Comparison of ENCODE assay signal across 1 cellular context in genomic region chr17:82103588-82104451, GRCh38.
TF ChIP-seq lines count a peak whose summit lies in the region.

No MANE protein-coding gene starts in this region.

TF ChIP-seq in HepG2, 621 proteins besides CTCF, POLR2A, EP300 and RAD21 (continued from another document and continues in another):
- TF ChIP-seq ZNF720 (CRISPR knock-in tag; IDR thresholded peaks at IDR 0.05) (no peak), TAF15 (IDR thresholded peaks at IDR 0.05; ENCODE audit: low read depth, low read length, poor library complexity, severe bottlenecking) (peak; percentile 24), ETS1 (CRISPR knock-in tag; IDR thresholded peaks at IDR 0.05) (no peak), ZNF672 (CRISPR knock-in tag; IDR thresholded peaks at IDR 0.05) (no peak), KDM6A (CRISPR knock-in tag; IDR thresholded peaks at IDR 0.05; ENCODE audit: low read depth) (no peak), NAIF1 (CRISPR knock-in tag; IDR thresholded peaks at IDR 0.05; ENCODE audit: borderline replicate concordance) (peak; percentile 68; the same call in 1 of the 2 replicates), TFAP4 (IDR thresholded peaks at IDR 0.05; ENCODE audit: borderline replicate concordance, low read depth) (peak; percentile 61; the same call in 1 of the 2 replicates), ZNF597 (CRISPR knock-in tag; IDR thresholded peaks at IDR 0.05) (no peak), FOSL2 (CRISPR knock-in tag; IDR thresholded peaks at IDR 0.05) (0 out of 2 replicates have a peak, but pooled peaks have one; percentile 64), TFDP1 (CRISPR knock-in tag; IDR thresholded peaks at IDR 0.05; ENCODE audit: borderline replicate concordance) (peak; percentile 92), ZNF782 (CRISPR knock-in tag; IDR thresholded peaks at IDR 0.05; ENCODE audit: borderline replicate concordance) (peak; percentile 78; the same call in 1 of the 2 replicates), AGO2 (optimal IDR thresholded peaks at IDR 0.05; ENCODE audit: low read depth, low read length) (peak; percentile 67), NFE2L1 (CRISPR knock-in tag; IDR thresholded peaks at IDR 0.05; ENCODE audit: borderline replicate concordance) (no peak), ZNF639 (CRISPR knock-in tag; conservative IDR thresholded peaks at IDR 0.05) (peak; percentile 71; the same call in 1 of the 2 replicates), PPARG (CRISPR knock-in tag; conservative IDR thresholded peaks at IDR 0.05) (peak; percentile 48), ISL2 (CRISPR knock-in tag; IDR thresholded peaks at IDR 0.05) (no peak; the same call in 1 of the 2 replicates), ZNF569 (CRISPR knock-in tag; IDR thresholded peaks at IDR 0.05; ENCODE audit: borderline replicate concordance) (no peak), ZNF292 (CRISPR knock-in tag; IDR thresholded peaks at IDR 0.05; ENCODE audit: borderline replicate concordance, low read depth) (peak; percentile 62; the same call in 1 of the 2 replicates), KDM1A (CRISPR knock-in tag; IDR thresholded peaks at IDR 0.05) (no peak), ZNF460 (CRISPR knock-in tag; IDR thresholded peaks at IDR 0.05; ENCODE audit: borderline replicate concordance) (peak; percentile 24; the same call in 1 of the 2 replicates), HNF1B (CRISPR knock-in tag; IDR thresholded peaks at IDR 0.05) (peak; percentile 50; the same call in 1 of the 2 replicates), ZNF205 (CRISPR knock-in tag; IDR thresholded peaks at IDR 0.05) (peak; percentile 81; the same call in 1 of the 2 replicates), AHR (CRISPR knock-in tag; IDR thresholded peaks at IDR 0.05) (peak; percentile 55), ZNF615 (CRISPR knock-in tag; IDR thresholded peaks at IDR 0.05; ENCODE audit: borderline replicate concordance) (peak; percentile 53; the same call in 1 of the 2 replicates), ZFP1 (CRISPR knock-in tag; IDR thresholded peaks at IDR 0.05) (0 out of 2 replicates have a peak, but pooled peaks have one; percentile 62), ZNF704 (CRISPR knock-in tag; IDR thresholded peaks at IDR 0.05; ENCODE audit: borderline replicate concordance) (0 out of 2 replicates have a peak, but pooled peaks have one; percentile 22), PATZ1 (CRISPR knock-in tag; IDR thresholded peaks at IDR 0.05) (peak; percentile 81), CCDC6 (CRISPR knock-in tag; IDR thresholded peaks at IDR 0.05) (peak; percentile 82; the same call in 1 of the 2 replicates), RXRA (CRISPR knock-in tag; IDR thresholded peaks at IDR 0.05) (peak; percentile 97), NFIC (IDR thresholded peaks at IDR 0.05; ENCODE audit: low read length) (no peak), ZSCAN21 (CRISPR knock-in tag; IDR thresholded peaks at IDR 0.05; ENCODE audit: borderline replicate concordance) (peak; percentile 83; the same call in 1 of the 2 replicates), GMEB1 (CRISPR knock-in tag; IDR thresholded peaks at IDR 0.05; ENCODE audit: borderline replicate concordance) (peak; percentile 59; the same call in 1 of the 2 replicates), ZFP41 (CRISPR knock-in tag; IDR thresholded peaks at IDR 0.05; ENCODE audit: borderline replicate concordance) (no peak), ZNF788 (CRISPR knock-in tag; IDR thresholded peaks at IDR 0.05; ENCODE audit: borderline replicate concordance) (peak; percentile 85), ELF4 (CRISPR knock-in tag; IDR thresholded peaks at IDR 0.05; ENCODE audit: borderline replicate concordance) (no peak), SALL1 (CRISPR knock-in tag; IDR thresholded peaks at IDR 0.05) (peak; percentile 86; the same call in 1 of the 2 replicates), GRHL1 (CRISPR knock-in tag; conservative IDR thresholded peaks at IDR 0.05) (no peak), NBN (conservative IDR thresholded peaks at IDR 0.05) (no peak), ZNF644 (CRISPR knock-in tag; IDR thresholded peaks at IDR 0.05; ENCODE audit: low read depth) (peak; percentile 70; the same call in 1 of the 2 replicates), ZNF260 (CRISPR knock-in tag; IDR thresholded peaks at IDR 0.05; ENCODE audit: borderline replicate concordance, low read depth) (no peak), FUBP1 (CRISPR knock-in tag; IDR thresholded peaks at IDR 0.05; ENCODE audit: borderline replicate concordance) (no peak), NFE2 (CRISPR knock-in tag; IDR thresholded peaks at IDR 0.05) (no peak), GFI1 (CRISPR knock-in tag; IDR thresholded peaks at IDR 0.05; ENCODE audit: borderline replicate concordance) (peak; percentile 94), SCMH1 (CRISPR knock-in tag; IDR thresholded peaks at IDR 0.05; ENCODE audit: borderline replicate concordance) (no peak), TOE1 (CRISPR knock-in tag; IDR thresholded peaks at IDR 0.05) (0 out of 2 replicates have a peak, but pooled peaks have one; percentile 28)
